Comparison of ENCODE assay signal across 1 cellular context in the genomic region with DNA sequence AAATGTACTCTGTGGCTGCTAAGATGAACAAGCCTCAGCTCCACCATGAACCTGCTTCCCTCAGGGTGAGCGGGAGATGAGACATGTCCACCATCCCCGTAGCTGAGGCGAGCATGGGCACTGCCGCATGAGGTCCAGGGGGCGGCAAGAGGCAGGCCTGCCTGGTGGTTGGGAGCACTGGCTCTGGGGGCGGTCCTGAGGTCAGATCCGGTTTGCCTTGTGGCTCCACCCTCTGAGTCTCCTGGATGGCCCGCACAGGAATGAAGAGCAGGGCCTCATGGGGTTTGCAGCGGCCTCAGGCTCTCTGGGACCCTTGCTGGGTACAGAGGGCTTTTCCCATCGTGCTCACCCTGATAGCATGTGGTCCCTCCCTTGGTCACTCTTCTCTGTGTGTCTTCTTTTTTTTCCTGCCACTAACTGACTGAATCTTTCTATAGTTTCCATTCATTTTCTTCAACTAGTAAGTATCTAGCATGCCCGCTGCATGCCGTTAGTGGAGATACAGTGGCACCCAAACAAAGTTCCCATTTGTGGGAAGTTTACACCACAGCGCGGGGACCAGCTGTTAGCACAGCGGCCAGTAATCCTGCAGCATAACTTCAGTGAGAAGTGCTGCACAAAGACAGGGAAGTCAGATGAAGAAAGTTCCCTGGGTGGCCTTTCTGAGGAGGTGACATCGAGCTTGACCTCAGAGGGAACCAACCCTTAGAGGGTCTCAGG.
TF ChIP-seq lines count a peak whose summit lies in the region.

No MANE protein-coding gene starts in this region.

TF ChIP-seq in HEK293T, 16 proteins besides CTCF, POLR2A, EP300 and RAD21:
- no peak for TF ChIP-seq TARDBP (IDR thresholded peaks at IDR 0.05)
- no peak for TF ChIP-seq LEF1 (IDR thresholded peaks at IDR 0.05; ENCODE audit: borderline replicate concordance)
- no peak for TF ChIP-seq SUZ12 (IDR thresholded peaks at IDR 0.05)
- no peak for TF ChIP-seq ZNF384 (IDR thresholded peaks at IDR 0.05)
- TF ChIP-seq ELF4 (IDR thresholded peaks at IDR 0.05): no peak
- TF ChIP-seq CTBP1 (IDR thresholded peaks at IDR 0.05; ENCODE audit: borderline replicate concordance): no peak
- TF ChIP-seq FOXM1 (IDR thresholded peaks at IDR 0.05; ENCODE audit: borderline replicate concordance): no peak
